ENCODE assay signal across 1 cellular context in genomic region chr11:69680688-69681087, GRCh38.
TF ChIP-seq lines count a peak whose summit lies in the region.

No MANE protein-coding gene starts in this region.

TF ChIP-seq in GM12878, 131 proteins besides CTCF, POLR2A, EP300 and RAD21:
- TF ChIP-seq PAX8 (IDR thresholded peaks at IDR 0.05): no peak
- no peak for TF ChIP-seq DPF2 (IDR thresholded peaks at IDR 0.05)
- no peak for TF ChIP-seq SIX5 (IDR thresholded peaks at IDR 0.05; ENCODE audit: low read depth, low read length, severe bottlenecking)
- TF ChIP-seq, protein P1, sequence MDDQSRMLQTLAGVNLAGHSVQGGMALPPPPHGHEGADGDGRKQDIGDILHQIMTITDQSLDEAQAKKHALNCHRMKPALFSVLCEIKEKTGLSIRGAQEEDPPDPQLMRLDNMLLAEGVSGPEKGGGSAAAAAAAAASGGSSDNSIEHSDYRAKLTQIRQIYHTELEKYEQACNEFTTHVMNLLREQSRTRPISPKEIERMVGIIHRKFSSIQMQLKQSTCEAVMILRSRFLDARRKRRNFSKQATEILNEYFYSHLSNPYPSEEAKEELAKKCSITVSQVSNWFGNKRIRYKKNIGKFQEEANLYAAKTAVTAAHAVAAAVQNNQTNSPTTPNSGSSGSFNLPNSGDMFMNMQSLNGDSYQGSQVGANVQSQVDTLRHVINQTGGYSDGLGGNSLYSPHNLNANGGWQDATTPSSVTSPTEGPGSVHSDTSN (IDR thresholded peaks at IDR 0.05; ENCODE audit: insufficient replicate concordance, low read depth, low read length): peak; percentile 34
- no peak for TF ChIP-seq NRF1 (conservative IDR thresholded peaks at IDR 0.05; ENCODE audit: low read depth, low read length)
- no peak for TF ChIP-seq JUND (IDR thresholded peaks at IDR 0.05; ENCODE audit: low read depth, low read length)
- TF ChIP-seq BCL3 (IDR thresholded peaks at IDR 0.05; ENCODE audit: borderline replicate concordance, insufficient read depth, low read depth, low read length, poor library complexity, severe bottlenecking): peak; percentile 85
TF ChIP-seq in GM12878: peak in this region for 2.
